13 cellular contexts compared by ENCODE assay signal in the genomic region with DNA sequence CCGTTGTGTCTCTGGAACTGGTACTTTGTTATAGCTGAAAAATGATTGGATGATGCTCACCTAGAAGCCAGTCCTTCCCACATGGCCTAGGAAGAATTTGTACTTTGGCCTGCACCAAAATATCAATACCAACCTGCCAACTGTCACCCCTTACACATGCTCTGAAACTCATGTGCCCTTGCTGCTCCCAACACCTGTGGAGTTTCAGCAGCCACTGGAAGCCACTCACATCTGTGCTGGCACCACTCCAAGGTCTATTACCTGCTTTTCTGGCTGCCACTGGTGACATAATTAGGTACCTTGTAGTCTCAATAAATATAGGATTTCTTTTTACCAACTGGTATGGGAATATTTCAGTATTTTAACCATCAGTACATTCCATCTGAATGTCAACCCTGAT.
A peak's percentile ranks its signal among the peaks of the same experiment; 100 is the strongest.
DNase-seq lines count a peak whose midpoint lies in the region; ATAC-seq and TF ChIP-seq lines count a peak whose summit lies in the region.
"Had no signal": no experiment of that assay in that cellular context is flagged by ENCODE, and none has a peak within 500 bp of the region (broad histone marks: within the 10 kb centered on the region; RNA-seq: fewer than 3 reads in every experiment).

No MANE protein-coding gene starts in this region.

- peaks cover 21% of the 10 kb centered on the region for H3K4me1 ChIP-seq in MM.1S (ENCODE audit: low read length)

- no peak overlapping the region for H3K9ac ChIP-seq in MM.1S (ENCODE audit: low read length)
- H3K9ac ChIP-seq: KMS-11 had no signal

- H3K4me3 ChIP-seq in MM.1S (ENCODE audit: low read length), result no peak overlapping the region
- H3K4me3 ChIP-seq: MG63 had no signal

- ATAC-seq in left colon (peak; percentile 40), GM18519 (IDR thresholded peaks at IDR 0.05; ENCODE audit: low FRiP score, unreplicated experiment) (no peak)

- no peaks in the 10 kb centered on the region for H3K36me3 ChIP-seq in MM.1S (replicated peaks; ENCODE audit: insufficient read depth, low read length)
- H3K36me3 ChIP-seq: MG63 had no signal

- no peaks in the 10 kb centered on the region for H3K9me2 ChIP-seq in MM.1S (replicated peaks; ENCODE audit: insufficient read depth, low read length)

- no peak overlapping the region for H3K4me2 ChIP-seq in MM.1S (ENCODE audit: low read depth, low read length)
- H3K4me2 ChIP-seq: KMS-11 had no signal

- TF ChIP-seq CTCF in MM.1S (IDR thresholded peaks at IDR 0.05; ENCODE audit: low read length) (no peak), GM10266 (IDR thresholded peaks at IDR 0.05; ENCODE audit: control insufficient read depth, insufficient read depth, low read depth, missing control alignments) (no peak)

- no peaks in the 10 kb centered on the region for H3K9me3 ChIP-seq in MM.1S (replicated peaks; ENCODE audit: insufficient read depth, low read length)
- H3K9me3 ChIP-seq: MG63 had no signal

- no peak overlapping the region for H2AFZ ChIP-seq in MM.1S (ENCODE audit: low read length)

- DNase-seq in MM.1S, result peak; percentile 40
- DNase-seq in NCI-H146 treated with DMSO at 0.1 percent for 48 hours (lab: John Stamatoyannopoulos, UW; ENCODE audit: unreplicated experiment), result peak; percentile 44
- peak; percentile 62 for DNase-seq in NCI-H345 (lab: John Stamatoyannopoulos, UW)
- peak in 1 of 2 donors; percentile 17 for DNase-seq in left colon
- DNase-seq in activated T-cell treated with anti-CD3 and anti-CD28 coated beads, Interleukin-2, amount 50 U/mL, for 1 hour, result no peak
- DNase-seq in GM10266 (ENCODE audit: extremely low spot score), result no peak
- DNase-seq: CD4-positive, alpha-beta memory T cell; MG63; NCI-H1436 treated with DMSO at 0.1 percent for 48 hours; NCI-H226; T-helper 2 cell had no signal

- peaks cover 3% of the 10 kb centered on the region; the same call in 1 of the 2 replicates for H3F3A ChIP-seq in MM.1S (ENCODE audit: insufficient read depth, low read length)

- no peaks in the 10 kb centered on the region for H4K20me1 ChIP-seq in MM.1S (ENCODE audit: insufficient read depth, low read length)

- H3K27ac ChIP-seq in MM.1S (ENCODE audit: low read length), result no peak overlapping the region
- H3K27ac ChIP-seq: KMS-11 had no signal

- intact Hi-C loops in left colon (cut with DNase I, micrococcal nuclease), result no loop called here

- no peaks in the 10 kb centered on the region for H3K79me2 ChIP-seq in MM.1S (ENCODE audit: low read length)

- H3K27me3 ChIP-seq in MM.1S (replicated peaks; ENCODE audit: insufficient read depth, low read length), result no peaks in the 10 kb centered on the region
- H3K27me3 ChIP-seq: MG63 had no signal

Comparison
In these comparisons a context has a peak if more than half of its experiments do, and no peak if none do; other contexts are left out.
1. DNase-seq: peak in MM.1S (single experiment), NCI-H146 treated with DMSO at 0.1 percent for 48 hours (single experiment) and NCI-H345 (single experiment); none in activated T-cell treated with anti-CD3 and anti-CD28 coated beads, Interleukin-2, amount 50 U/mL, for 1 hour (single experiment) and GM10266 (single experiment).